ENCODE assay signal across 11 cellular contexts in genomic region chr12:67772276-67773169, GRCh38.
DNase-seq lines count a peak whose midpoint lies in the region; ATAC-seq, FAIRE-seq and TF ChIP-seq lines count a peak whose summit lies in the region.
"Had no signal": no experiment of that assay in that cellular context is flagged by ENCODE, and none has a peak within 500 bp of the region (broad histone marks: within the 10 kb centered on the region; RNA-seq: fewer than 3 reads in every experiment).

No MANE protein-coding gene starts in this region.

- H3K9me3 ChIP-seq in keratinocyte (ENCODE audit: control insufficient read depth, low read depth, low read length), result no peaks in the 10 kb centered on the region
- H3K9me3 ChIP-seq in aorta (ENCODE audit: control insufficient read depth, low read length), result no peaks in the 10 kb centered on the region
- H3K9me3 ChIP-seq: BLaER1 treated with 17β-estradiol and CSF1 and Interleukin-3, amounts not matched to agents 10 nM and 100 nM had no signal

- H4K20me1 ChIP-seq in keratinocyte (ENCODE audit: control insufficient read depth, extremely low read depth, insufficient read depth, low read length), result no peaks in the 10 kb centered on the region
- H4K20me1 ChIP-seq: BLaER1 treated with 17β-estradiol and CSF1 and Interleukin-3, amounts not matched to agents 10 nM and 100 nM had no signal

- peaks cover 43% of the 10 kb centered on the region for H3K4me1 Mint-ChIP-seq in brain

- H3K9ac ChIP-seq in keratinocyte (ENCODE audit: control insufficient read depth, extremely low read depth, insufficient read depth, low read length), result no peak overlapping the region
- H3K9ac ChIP-seq: BLaER1 treated with 17β-estradiol and CSF1 and Interleukin-3, amounts not matched to agents 10 nM and 100 nM had no signal

- H3K4me3 ChIP-seq in keratinocyte (ENCODE audit: control insufficient read depth in 2 of 3, extremely low read depth in 1 of 3, insufficient read depth in 2 of 3, low read depth in 1 of 3, low read length in 3 of 3), result no peak overlapping the region
- H3K4me3 ChIP-seq in aorta (ENCODE audit: low read length in 2 of 2), result no peak overlapping the region
- H3K4me3 ChIP-seq: BLaER1 treated with 17β-estradiol and CSF1 and Interleukin-3, amounts not matched to agents 10 nM and 100 nM had no signal

- H3K36me3 ChIP-seq in keratinocyte (ENCODE audit: control insufficient read depth in 2 of 2, extremely low read depth in 1 of 2, insufficient read depth in 2 of 2, low read length in 2 of 2) (no peaks in the 10 kb centered on the region), aorta (ENCODE audit: control insufficient read depth in 1 of 2, insufficient read depth in 2 of 2, low read length in 1 of 2) (no peaks in the 10 kb centered on the region)
- H3K36me3 ChIP-seq: BLaER1 treated with 17β-estradiol and CSF1 and Interleukin-3, amounts not matched to agents 10 nM and 100 nM had no signal

- H3K4me1 ChIP-seq in keratinocyte (ENCODE audit: control insufficient read depth, extremely low read depth, insufficient read depth, low read length) (peaks cover 12% of the 10 kb centered on the region), aorta (ENCODE audit: control insufficient read depth in 1 of 2, insufficient read depth in 2 of 2, low read length in 2 of 2) (peaks cover 0 to 6% of the 10 kb centered on the region in 2 donors)
- H3K4me1 ChIP-seq: BLaER1 treated with 17β-estradiol and CSF1 and Interleukin-3, amounts not matched to agents 10 nM and 100 nM had no signal

- no peaks in the 10 kb centered on the region for H3K27me3 Mint-ChIP-seq in brain
- H3K27me3 Mint-ChIP-seq: activated CD8-positive, alpha-beta T cell treated with anti-CD3 and anti-CD28 coated beads for 36 hours had no signal

- no peaks in the 10 kb centered on the region for H3K79me2 ChIP-seq in keratinocyte (ENCODE audit: control insufficient read depth, insufficient read depth, low read length)

- H3K27me3 ChIP-seq in keratinocyte (ENCODE audit: control insufficient read depth, extremely low read depth, insufficient read depth, low read length) (no peaks in the 10 kb centered on the region), aorta (ENCODE audit: control insufficient read depth in 1 of 2, insufficient read depth in 2 of 2, low read length in 1 of 2) (no peaks in the 10 kb centered on the region)
- H3K27me3 ChIP-seq: BLaER1 treated with 17β-estradiol and CSF1 and Interleukin-3, amounts not matched to agents 10 nM and 100 nM had no signal

- DNase-seq in Right ventricle myocardium inferior (ENCODE audit: missing footprints) (no peak), cardiac septum (ENCODE audit: low spot score) (no peak), keratinocyte (ENCODE audit: low read depth, low spot score) (no peak), aorta (no peak), SKM-1 treated with dmso at 0.1 percent for 144 hours (lab: John Stamatoyannopoulos, UW; ENCODE audit: unreplicated experiment) (no peak), SW480 (ENCODE audit: low spot score) (no peak)
- DNase-seq: activated CD8-positive, alpha-beta T cell treated with anti-CD3 and anti-CD28 coated beads for 36 hours had no signal

- 32 to 35% methylated on average over 10 to 11 of the region's 11 CpGs for WGBS in aorta, 2 donors

- H3K4me3 Mint-ChIP-seq in brain, result peak overlapping the region; percentile 36 to 75 (median 65)
- H3K4me3 Mint-ChIP-seq: activated CD8-positive, alpha-beta T cell treated with anti-CD3 and anti-CD28 coated beads for 36 hours had no signal

- intact Hi-C loops in Right ventricle myocardium inferior (cut with DNase I), result no loop called here
- intact Hi-C loops in cardiac septum (cut with DNase I), result no loop called here
- intact Hi-C loops in aorta (cut with DNase I), result loop anchor here in 1 of 2 donors (10.0 kb wide), 1 partner anchor 52 kb away; no protein-coding TSS in a partner anchor

- no peak overlapping the region for H3K4me2 ChIP-seq in keratinocyte (ENCODE audit: control insufficient read depth, extremely low read depth, insufficient read depth, low read depth, low read length)
- H3K4me2 ChIP-seq: BLaER1 treated with 17β-estradiol and CSF1 and Interleukin-3, amounts not matched to agents 10 nM and 100 nM had no signal

- peak; percentile 97 for ATAC-seq in Right ventricle myocardium inferior
- ATAC-seq in aorta (ENCODE audit: low FRiP score), result peak; percentile 81
- no peak for ATAC-seq in GM18498 (IDR thresholded peaks at IDR 0.05; ENCODE audit: unreplicated experiment)
- ATAC-seq: activated CD8-positive, alpha-beta T cell treated with anti-CD3 and anti-CD28 coated beads for 36 hours had no signal

- H3K9me1 ChIP-seq in keratinocyte (ENCODE audit: control insufficient read depth, extremely low read depth, insufficient read depth, low read length), result no peaks in the 10 kb centered on the region

- no peaks in the 10 kb centered on the region for H3K36me3 Mint-ChIP-seq in brain

- H3K27ac Mint-ChIP-seq in brain, result peak overlapping the region; percentile 52 to 94 (median 89)
- H3K27ac Mint-ChIP-seq: activated CD8-positive, alpha-beta T cell treated with anti-CD3 and anti-CD28 coated beads for 36 hours had no signal

- H2AFZ ChIP-seq in keratinocyte (ENCODE audit: control insufficient read depth, low read length), result peak overlapping the region; percentile 10

- H3K27ac ChIP-seq in keratinocyte (ENCODE audit: control insufficient read depth, insufficient read depth, low read length) (no peak overlapping the region), aorta (ENCODE audit: low read depth in 1 of 2, low read length in 2 of 2) (peak overlapping the region; percentile 3 to 55)
- H3K27ac ChIP-seq: BLaER1 treated with 17β-estradiol and CSF1 and Interleukin-3, amounts not matched to agents 10 nM and 100 nM had no signal

- FAIRE-seq in keratinocyte (lab: Jason Lieb, UNC), result no peak
- FAIRE-seq: endothelial cell of umbilical vein had no signal

- dilution Hi-C loops in keratinocyte (cut with MboI; ENCODE audit: extremely low pct_ligation_motif_present, low sequenced_read_pairs), result no loop called here

- TF ChIP-seq CTCF in brain (conservative IDR thresholded peaks at IDR 0.05) (no peak), keratinocyte (optimal IDR thresholded peaks at IDR 0.05 in 1 of 3, IDR thresholded peaks at IDR 0.05 in 1 of 3, conservative IDR thresholded peaks at IDR 0.05 in 1 of 3; ENCODE audit: extremely low read depth in 1 of 3, insufficient read depth in 2 of 3, low read length in 3 of 3) (no peak)

- H3K9me3 Mint-ChIP-seq in brain, result peaks cover 0 to 3% (median 0%) of the 10 kb centered on the region in 5 experiments
- H3K9me3 Mint-ChIP-seq: activated CD8-positive, alpha-beta T cell treated with anti-CD3 and anti-CD28 coated beads for 36 hours had no signal
